30 cellular contexts compared by ENCODE assay signal in the genomic region with DNA sequence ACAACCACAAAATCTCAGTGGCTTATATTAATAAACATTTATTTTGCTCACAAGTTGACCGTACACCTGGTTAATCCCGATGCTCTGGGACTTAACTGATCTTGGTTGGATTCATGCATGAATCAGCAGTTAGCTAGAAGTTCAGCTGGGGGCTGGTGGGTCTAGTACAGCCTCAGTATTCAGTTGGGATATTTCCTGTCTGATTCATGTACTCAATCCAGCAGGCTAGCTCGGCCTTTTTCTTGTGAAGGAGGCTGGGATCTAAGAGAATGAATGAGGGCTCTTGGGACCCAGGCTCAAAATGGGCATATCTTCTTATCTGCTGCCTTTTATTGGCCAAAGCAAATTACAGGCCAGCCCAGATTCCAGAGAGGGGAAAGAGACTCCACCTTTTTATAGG.
DNase-seq lines count a peak whose midpoint lies in the region; ATAC-seq and TF ChIP-seq lines count a peak whose summit lies in the region.
"Had no signal": no experiment of that assay in that cellular context is flagged by ENCODE, and none has a peak within 500 bp of the region (broad histone marks: within the 10 kb centered on the region; RNA-seq: fewer than 3 reads in every experiment).

No MANE protein-coding gene starts in this region.

- H3K27ac ChIP-seq in SK-N-SH (ENCODE audit: low read depth in 2 of 2, low read length in 1 of 2) (no peak overlapping the region), foreskin keratinocyte (no peak overlapping the region)
- H3K27ac ChIP-seq: 22Rv1, coronary artery, esophagus squamous epithelium, neutrophil, RWPE1, upper lobe of right lung had no signal

- H3K4me3 Mint-ChIP-seq in activated T-cell treated with anti-CD3 and anti-CD28 coated beads, Interleukin-2, amount 50 U/mL, for 72 hours, result no peak overlapping the region
- no peak overlapping the region for H3K4me3 Mint-ChIP-seq in MCF 10A (ENCODE audit: unreplicated experiment)
- H3K4me3 Mint-ChIP-seq: activated naive CD8-positive, alpha-beta T cell treated with anti-CD3 and anti-CD28 coated beads, Interleukin-2, amount 10 ng/mL, durations not matched to agents 7 days and 5 days; B cell; brain; CD8-positive, alpha-beta memory T cell; GM23338 had no signal

- TF ChIP-seq RAD21 in SK-N-SH (IDR thresholded peaks at IDR 0.05; ENCODE audit: low read length), result no peak

- H3K4me3 ChIP-seq in SK-N-SH (ENCODE audit: low read depth in 2 of 2, low read length in 1 of 2) (no peak overlapping the region), astrocyte of the spinal cord (ENCODE audit: low read depth, low read length) (no peak overlapping the region)
- H3K4me3 ChIP-seq: coronary artery, esophagus squamous epithelium, GM23338, lung, upper lobe of right lung had no signal

- BruUV-seq in MCF 10A (replicated peaks; lab: Mats Ljungman, UMichigan), result no TSS peak

- CTCF ChIA-PET in SK-N-SH (lab: Yijun Ruan, JAX), result interaction anchor here (1.1 to 1.2 kb wide), 2 partner anchors 13 to 177 kb away, joined by 3 read pairs; no protein-coding TSS in a partner anchor
- CTCF ChIA-PET in MCF 10A (lab: Yijun Ruan, JAX), result interaction anchor here (0.8 to 2.6 kb wide), 2 partner anchors 16 to 178 kb away, joined by 3 to 10 read pairs; no protein-coding TSS in a partner anchor

- no peak for ATAC-seq in SK-N-SH treated with all-trans-retinoic acid at 6 μM for 48 hours
- peak; percentile 52 for ATAC-seq in foreskin keratinocyte
- ATAC-seq in activated T-cell treated with anti-CD3 and anti-CD28 coated beads, Interleukin-2, amount 50 U/mL, for 72 hours (replicated peaks in 1 of 2), result no peak
- ATAC-seq: GM23338, upper lobe of right lung had no signal

- POLR2A ChIA-PET in SK-N-SH (lab: Yijun Ruan, JAX), result no interaction called here
- POLR2A ChIA-PET in MCF 10A (lab: Yijun Ruan, JAX), result no interaction called here

- H3K9me3 ChIP-seq in SK-N-SH, result no peaks in the 10 kb centered on the region
- H3K9me3 ChIP-seq: esophagus squamous epithelium, neutrophil, upper lobe of right lung had no signal

- no peaks in the 10 kb centered on the region for H3K9me2 ChIP-seq in SK-N-SH

- no peaks in the 10 kb centered on the region for H4K20me1 ChIP-seq in SK-N-SH (ENCODE audit: insufficient read depth)

- 54% methylated on average over 3 of the region's 3 CpGs for WGBS in SK-N-SH (ENCODE audit: low lambda C conversion rate)

- H3K36me3 Mint-ChIP-seq in activated T-cell treated with anti-CD3 and anti-CD28 coated beads, Interleukin-2, amount 50 U/mL, for 72 hours (ENCODE audit: insufficient read depth in 2 of 2), result no peaks in the 10 kb centered on the region
- H3K36me3 Mint-ChIP-seq in MCF 10A (ENCODE audit: insufficient read depth, unreplicated experiment), result no peaks in the 10 kb centered on the region
- H3K36me3 Mint-ChIP-seq: activated naive CD8-positive, alpha-beta T cell treated with anti-CD3 and anti-CD28 coated beads, Interleukin-2, amount 10 ng/mL, durations not matched to agents 7 days and 5 days; brain; CD8-positive, alpha-beta memory T cell had no signal

- H3K4me1 ChIP-seq in SK-N-SH (ENCODE audit: control insufficient read depth in 1 of 2, insufficient read depth in 2 of 2, low read depth in 1 of 2, low read length in 1 of 2) (peaks cover 3 to 23% of the 10 kb centered on the region in 2 experiments; a peak in 3 of 4 replicates), foreskin keratinocyte (peaks cover 6% of the 10 kb centered on the region)

- no peaks in the 10 kb centered on the region for H3K36me3 ChIP-seq in SK-N-SH (replicated peaks in 1 of 2; ENCODE audit: control insufficient read depth in 1 of 2, insufficient read depth in 2 of 2, low read length in 1 of 2)
- H3K36me3 ChIP-seq: esophagus squamous epithelium, neutrophil, upper lobe of right lung had no signal

- in situ Hi-C loops in astrocyte of the spinal cord (cut with HindIII; ENCODE audit: low sequenced_read_pairs), result no loop called here

- H3K27me3 ChIP-seq in SK-N-SH (ENCODE audit: insufficient read depth) (no peaks in the 10 kb centered on the region), foreskin keratinocyte (no peaks in the 10 kb centered on the region)
- H3K27me3 ChIP-seq: esophagus squamous epithelium, neutrophil, upper lobe of right lung had no signal

- no peak overlapping the region for H3K27ac Mint-ChIP-seq in activated T-cell treated with anti-CD3 and anti-CD28 coated beads, Interleukin-2, amount 50 U/mL, for 72 hours
- no peak overlapping the region for H3K27ac Mint-ChIP-seq in MCF 10A (ENCODE audit: low read depth, unreplicated experiment)
- H3K27ac Mint-ChIP-seq: activated naive CD8-positive, alpha-beta T cell treated with anti-CD3 and anti-CD28 coated beads, Interleukin-2, amount 10 ng/mL, durations not matched to agents 7 days and 5 days; activated T-helper 2 cell treated with anti-CD3 and anti-CD28 coated beads, Interferon-gamma antibody, Interleukin-2, Interleukin-4, amounts not matched to agents 10 μg/mL and 5 μg/mL and 100 μg/mL, durations not matched to agents 14 hours and 24 hours and 36 hours; B cell; brain; CD8-positive, alpha-beta memory T cell; GM23338 had no signal

- H3K4me2 ChIP-seq in SK-N-SH, result no peak overlapping the region
- H3K4me2 ChIP-seq: GM23338 had no signal

- DNase-seq in SK-N-SH, result no peak
- DNase-seq in astrocyte of the spinal cord (ENCODE audit: low read depth, low spot score), result peak; percentile 65
- DNase-seq in foreskin keratinocyte, result peak in 1 of 2 donors; percentile 17
- DNase-seq in stromal cell of bone marrow (ENCODE audit: low read depth), result peak; percentile 36
- no peak for DNase-seq in activated T-cell treated with anti-CD3 and anti-CD28 coated beads, Interleukin-2, amount 50 U/mL, for 72 hours
- no peak for DNase-seq in activated CD4-positive, CD25-positive, alpha-beta regulatory T cell treated with anti-CD3 and anti-CD28 coated beads, Interleukin-2, amount 50 U/mL, for 72 hours
- no peak for DNase-seq in MCF 10A (ENCODE audit: unreplicated experiment)
- DNase-seq: activated CD4-positive, alpha-beta T cell treated with anti-CD3 and anti-CD28 coated beads, Interleukin-2, amount 50 U/mL, for 1 hour; activated CD8-positive, alpha-beta memory T cell treated with anti-CD3 and anti-CD28 coated beads, Interleukin-2, amount 50 U/mL, for 4 hours; activated naive CD8-positive, alpha-beta T cell treated with anti-CD3 and anti-CD28 coated beads, Interleukin-2, amount 10 ng/mL, durations not matched to agents 7 days and 5 days; CD8-positive, alpha-beta memory T cell; DMS153; esophagus squamous epithelium; NCI-H1092; NCI-H2029; NCI-H345; NCI-H774; stimulated activated CD4-positive, alpha-beta T cell treated with anti-CD3 and anti-CD28 coated beads, Interleukin-1b, Interleukin-23, amount 100 ng/mL, for 48 hours; T-helper 9 cell; upper lobe of right lung had no signal

- intact Hi-C loops in MCF 10A (cut with micrococcal nuclease), result no loop called here

- no peaks in the 10 kb centered on the region for H3K9me3 Mint-ChIP-seq in activated T-cell treated with anti-CD3 and anti-CD28 coated beads, Interleukin-2, amount 50 U/mL, for 72 hours
- H3K9me3 Mint-ChIP-seq in MCF 10A (ENCODE audit: unreplicated experiment), result no peaks in the 10 kb centered on the region
- H3K9me3 Mint-ChIP-seq: activated naive CD8-positive, alpha-beta T cell treated with anti-CD3 and anti-CD28 coated beads, Interleukin-2, amount 10 ng/mL, durations not matched to agents 7 days and 5 days; activated T-helper 2 cell treated with anti-CD3 and anti-CD28 coated beads, Interferon-gamma antibody, Interleukin-2, Interleukin-4, amounts not matched to agents 10 μg/mL and 5 μg/mL and 100 μg/mL, durations not matched to agents 14 hours and 24 hours and 36 hours; brain; CD8-positive, alpha-beta memory T cell; GM23338 had no signal

- H3F3A ChIP-seq in SK-N-SH (replicated peaks; ENCODE audit: insufficient read depth), result peaks cover 17% of the 10 kb centered on the region

- TF ChIP-seq CTCF in SK-N-SH (IDR thresholded peaks at IDR 0.05) (no peak), astrocyte of the spinal cord (IDR thresholded peaks at IDR 0.05; ENCODE audit: low read depth, low read length) (no peak), foreskin keratinocyte (conservative IDR thresholded peaks at IDR 0.05) (no peak), MCF 10A (IDR thresholded peaks at IDR 0.05; ENCODE audit: unreplicated experiment) (no peak)

- H3K79me2 ChIP-seq in SK-N-SH (ENCODE audit: insufficient read depth), result no peaks in the 10 kb centered on the region

- peak overlapping the region; percentile 38; the same call in 1 of the 2 replicates for H2AFZ ChIP-seq in SK-N-SH (ENCODE audit: low read depth)
- H2AFZ ChIP-seq: GM23338 had no signal

- TF ChIP-seq EP300 in SK-N-SH (IDR thresholded peaks at IDR 0.05; ENCODE audit: borderline replicate concordance in 1 of 2, low read depth in 1 of 2, low read length in 1 of 2), result no peak

- H3K4me1 Mint-ChIP-seq in activated T-cell treated with anti-CD3 and anti-CD28 coated beads, Interleukin-2, amount 50 U/mL, for 72 hours (ENCODE audit: low read depth), result no peaks in the 10 kb centered on the region
- H3K4me1 Mint-ChIP-seq in MCF 10A (ENCODE audit: insufficient read depth, unreplicated experiment), result peaks cover 11% of the 10 kb centered on the region
- H3K4me1 Mint-ChIP-seq: activated naive CD8-positive, alpha-beta T cell treated with anti-CD3 and anti-CD28 coated beads, Interleukin-2, amount 10 ng/mL, durations not matched to agents 7 days and 5 days; B cell; CD8-positive, alpha-beta memory T cell; GM23338 had no signal

- no peak overlapping the region for H3K9ac ChIP-seq in SK-N-SH

- no peaks in the 10 kb centered on the region for H3K27me3 Mint-ChIP-seq in activated T-cell treated with anti-CD3 and anti-CD28 coated beads, Interleukin-2, amount 50 U/mL, for 72 hours (ENCODE audit: low read depth)
- H3K27me3 Mint-ChIP-seq in MCF 10A (ENCODE audit: insufficient read depth, unreplicated experiment), result no peaks in the 10 kb centered on the region
- H3K27me3 Mint-ChIP-seq: activated naive CD8-positive, alpha-beta T cell treated with anti-CD3 and anti-CD28 coated beads, Interleukin-2, amount 10 ng/mL, durations not matched to agents 7 days and 5 days; B cell; CD8-positive, alpha-beta memory T cell had no signal

TF ChIP-seq in SK-N-SH, 30 proteins besides CTCF, POLR2A, EP300 and RAD21 (continues in another document):
- 0 out of 2 replicates have a peak, but pooled peaks have one; percentile 4 for TF ChIP-seq JUND (IDR thresholded peaks at IDR 0.05)

TF ChIP-seq in SK-N-SH treated with all-trans-retinoic acid at 6 μM for 48 hours, 23 proteins besides CTCF, POLR2A, EP300 and RAD21 (continues in another document):
- no peak for TF ChIP-seq ZFP3 (CRISPR knock-in tag; IDR thresholded peaks at IDR 0.05)
- no peak for TF ChIP-seq BACH2 (CRISPR knock-in tag; IDR thresholded peaks at IDR 0.05; ENCODE audit: borderline replicate concordance)
- no peak for TF ChIP-seq CSDC2 (CRISPR knock-in tag; IDR thresholded peaks at IDR 0.05)

Comparison
In these comparisons a context has a peak if more than half of its experiments do, and no peak if none do; other contexts are left out.
1. DNase-seq: peak in astrocyte of the spinal cord (single experiment) and stromal cell of bone marrow (single experiment); none in SK-N-SH (single experiment), activated T-cell treated with anti-CD3 and anti-CD28 coated beads, Interleukin-2, amount 50 U/mL, for 72 hours (0 of 2), activated CD4-positive, CD25-positive, alpha-beta regulatory T cell treated with anti-CD3 and anti-CD28 coated beads, Interleukin-2, amount 50 U/mL, for 72 hours (single experiment) and MCF 10A (single experiment).